Comparison of ENCODE assay signal across 8 cellular contexts in genomic region chr22:37661160-37661924, GRCh38. TPM values are rescaled to one million over a fixed set of nuclear protein-coding genes. Genes with fewer than 3 reads are reported as not detected.
DNase-seq lines count a peak whose midpoint lies in the region; ATAC-seq and TF ChIP-seq lines count a peak whose summit lies in the region.

No MANE protein-coding gene starts in this region.

- DNase-seq in Ammon's horn (ENCODE audit: low spot score) (peak; percentile 74), GM23248 (peak; percentile 85), RWPE2 (ENCODE audit: low spot score) (no peak), NCI-H226 (no peak)

- H3K79me2 ChIP-seq in GM23248 (ENCODE audit: insufficient read depth): peaks cover 65% of the 10 kb centered on the region

- H3K4me3 ChIP-seq in GM23248 (peak overlapping the region; percentile 5; the same call in 1 of the 2 replicates), RWPE2 (ENCODE audit: severe bottlenecking) (no peak overlapping the region), ectodermal cell (ENCODE audit: insufficient read depth, low read depth, low read length) (no peak overlapping the region), muscle layer of duodenum (ENCODE audit: low read depth in 1 of 2, low read length in 2 of 2) (peak overlapping the region; percentile 28 to 31)

- peak overlapping the region; percentile 54 for H3K9ac ChIP-seq in GM23248

- H4K20me1 ChIP-seq in GM23248 (ENCODE audit: insufficient read depth): 0 out of 2 replicates have a peak, but pooled peaks cover 2% of the 10 kb centered on the region

- no peaks in the 10 kb centered on the region for H3K9me2 ChIP-seq in GM23248 (ENCODE audit: insufficient read depth)

- H3F3A ChIP-seq in GM23248 (ENCODE audit: insufficient read depth): peaks cover 31% of the 10 kb centered on the region

- H3K4me2 ChIP-seq in GM23248 (ENCODE audit: unreplicated experiment): peak overlapping the region; percentile 29

- H3K4me1 ChIP-seq in GM23248 (ENCODE audit: insufficient read depth) (peaks cover 35% of the 10 kb centered on the region), RWPE2 (ENCODE audit: insufficient read depth, poor library complexity, severe bottlenecking) (peaks cover 3% of the 10 kb centered on the region), ectodermal cell (ENCODE audit: control insufficient read depth, insufficient read depth, low read length) (peaks cover 23% of the 10 kb centered on the region), muscle layer of duodenum (ENCODE audit: control insufficient read depth in 1 of 2, insufficient read depth in 2 of 2, low read length in 2 of 2) (peaks cover 32 to 44% of the 10 kb centered on the region in 2 donors)

- 7 to 8% methylated on average over 12 of the region's 12 CpGs for WGBS in GM23248 (ENCODE audit: low coverage in 1 of 2, low lambda C conversion rate in 2 of 2, missing lambda C conversion rate in 2 of 2), 2 experiments
- 87 to 88% methylated on average over 12 of the region's 12 CpGs for WGBS in ectodermal cell, 2 experiments

- H3K36me3 ChIP-seq in GM23248 (ENCODE audit: low read depth): no peaks in the 10 kb centered on the region
- peaks cover 6% of the 10 kb centered on the region for H3K36me3 ChIP-seq in RWPE2 (ENCODE audit: low read depth)
- H3K36me3 ChIP-seq in ectodermal cell (ENCODE audit: control insufficient read depth, insufficient read depth, low read length): peaks cover 8% of the 10 kb centered on the region
- peaks cover 8% of the 10 kb centered on the region in 2 donors for H3K36me3 ChIP-seq in muscle layer of duodenum (ENCODE audit: control insufficient read depth in 1 of 2, insufficient read depth in 2 of 2, low read length in 2 of 2)

- peak; percentile 24 for TF ChIP-seq CTCF in RWPE2 (IDR thresholded peaks at IDR 0.05; ENCODE audit: poor library complexity, severe bottlenecking)

- H3K27me3 ChIP-seq in GM23248 (replicated peaks; ENCODE audit: insufficient read depth) (no peaks in the 10 kb centered on the region), RWPE2 (ENCODE audit: insufficient read depth, poor library complexity, severe bottlenecking) (no peaks in the 10 kb centered on the region), ectodermal cell (ENCODE audit: control insufficient read depth, insufficient read depth, low read length, poor library complexity, severe bottlenecking) (no peaks in the 10 kb centered on the region), muscle layer of duodenum (ENCODE audit: low read depth, low read length) (no peaks in the 10 kb centered on the region)

- H3K9me3 ChIP-seq in GM23248 (ENCODE audit: low read depth) (no peaks in the 10 kb centered on the region), RWPE2 (ENCODE audit: severe bottlenecking) (no peaks in the 10 kb centered on the region), ectodermal cell (ENCODE audit: control insufficient read depth, low read length) (no peaks in the 10 kb centered on the region), muscle layer of duodenum (ENCODE audit: control insufficient read depth in 1 of 2, low read length in 2 of 2) (no peaks in the 10 kb centered on the region)

- H2AFZ ChIP-seq in GM23248: peak overlapping the region; percentile 36

- ATAC-seq in RWPE2 (ENCODE audit: low read depth) (no peak), HG03097 (IDR thresholded peaks at IDR 0.05; ENCODE audit: low FRiP score, unreplicated experiment) (no peak), HG02642 (IDR thresholded peaks at IDR 0.05; ENCODE audit: poor library complexity, unreplicated experiment) (no peak)

- H3K27ac ChIP-seq in GM23248 (peak overlapping the region; percentile 74), RWPE2 (ENCODE audit: poor library complexity, severe bottlenecking) (no peak overlapping the region), ectodermal cell (ENCODE audit: insufficient read depth, low read depth, low read length, poor library complexity, severe bottlenecking) (peak overlapping the region; percentile 6), muscle layer of duodenum (ENCODE audit: low read length) (peak overlapping the region; percentile 78)

- in situ Hi-C loops in GM23248 (cut with MboI): no loop called here

RNA-seq across cellular contexts. Expression of gene PDXP, which starts 2.8 kb away (rescaled TPM):
- 17.5 and 17.7 TPM in 2 replicates for total RNA-seq in GM23248 (2014; rRNA removed; shearing (Covaris generic))
- 1.9 and 2.1 TPM in 2 replicates for polyA plus RNA-seq in GM23248 (2016; fragmentation: Nextera tagmentation; extraction: Ambion mirVana)
- 50.0 TPM for polyA plus RNA-seq in ectodermal cell (2013, experiment 1 of 4)
- polyA plus RNA-seq in ectodermal cell (2013, experiment 2 of 4): 51.0 TPM
- polyA plus RNA-seq in ectodermal cell (2013, experiment 3 of 4): 40.5 TPM
- polyA plus RNA-seq in ectodermal cell (2013, experiment 4 of 4): 38.7 TPM

RNA-seq across cellular contexts. Expression of gene LGALS1, which starts 14.1 kb away (rescaled TPM):
- total RNA-seq in GM23248 (2014; rRNA removed; shearing (Covaris generic)): 5,290 and 7,830 TPM in 2 replicates
- 6,727 and 6,984 TPM in 2 replicates for polyA plus RNA-seq in GM23248 (2016; fragmentation: Nextera tagmentation; extraction: Ambion mirVana)
- 71.4 TPM for polyA plus RNA-seq in ectodermal cell (2013, experiment 1 of 4)
- 71.3 TPM for polyA plus RNA-seq in ectodermal cell (2013, experiment 2 of 4)
- polyA plus RNA-seq in ectodermal cell (2013, experiment 3 of 4): 92.4 TPM
- 119 TPM for polyA plus RNA-seq in ectodermal cell (2013, experiment 4 of 4)

RNA-seq across cellular contexts. Expression of gene SH3BP1, which starts 21.9 kb away (rescaled TPM):
- 2.4 and 9.9 TPM in 2 replicates for total RNA-seq in GM23248 (2014; rRNA removed; shearing (Covaris generic))
- 0.81 and 0.89 TPM in 2 replicates for polyA plus RNA-seq in GM23248 (2016; fragmentation: Nextera tagmentation; extraction: Ambion mirVana)
- polyA plus RNA-seq in ectodermal cell (2013, experiment 1 of 4): 14.0 TPM
- 16.0 TPM for polyA plus RNA-seq in ectodermal cell (2013, experiment 2 of 4)
- 13.3 TPM for polyA plus RNA-seq in ectodermal cell (2013, experiment 3 of 4)
- polyA plus RNA-seq in ectodermal cell (2013, experiment 4 of 4): 13.1 TPM

RNA-seq across cellular contexts. Expression of gene NOL12, which starts 24.8 kb away (rescaled TPM):
- total RNA-seq in GM23248 (2014; rRNA removed; shearing (Covaris generic)): 4.9 and 19.1 TPM in 2 replicates
- polyA plus RNA-seq in GM23248 (2016; fragmentation: Nextera tagmentation; extraction: Ambion mirVana): 24.9 and 25.1 TPM in 2 replicates
- polyA plus RNA-seq in ectodermal cell (2013, experiment 1 of 4): 25.7 TPM
- 25.1 TPM for polyA plus RNA-seq in ectodermal cell (2013, experiment 2 of 4)
- 28.9 TPM for polyA plus RNA-seq in ectodermal cell (2013, experiment 3 of 4)
- 24.2 TPM for polyA plus RNA-seq in ectodermal cell (2013, experiment 4 of 4)

RNA-seq across cellular contexts. Expression of gene TRIOBP, which starts 35.5 kb away (rescaled TPM):
- total RNA-seq in GM23248 (2014; rRNA removed; shearing (Covaris generic)): 127 and 135 TPM in 2 replicates
- 123 and 130 TPM in 2 replicates for polyA plus RNA-seq in GM23248 (2016; fragmentation: Nextera tagmentation; extraction: Ambion mirVana)
- 48.7 TPM for polyA plus RNA-seq in ectodermal cell (2013, experiment 1 of 4)
- polyA plus RNA-seq in ectodermal cell (2013, experiment 2 of 4): 47.7 TPM
- 45.2 TPM for polyA plus RNA-seq in ectodermal cell (2013, experiment 3 of 4)
- polyA plus RNA-seq in ectodermal cell (2013, experiment 4 of 4): 47.4 TPM

Comparison
In these comparisons a context has a peak if more than half of its experiments do, and no peak if none do; other contexts are left out.
1. DNase-seq: peak in Ammon's horn (single experiment) and GM23248 (single experiment); none in RWPE2 (single experiment) and NCI-H226 (single experiment).
2. H3K4me3 ChIP-seq: peak in GM23248 (single experiment) and muscle layer of duodenum (2 of 2); none in RWPE2 (single experiment) and ectodermal cell (single experiment).